In genomic region chr18:26654173-26655009, GRCh38 we compare ENCODE assay signal across 14 cellular contexts.
DNase-seq lines count a peak whose midpoint lies in the region; ATAC-seq, FAIRE-seq and TF ChIP-seq lines count a peak whose summit lies in the region.
"Had no signal": no experiment of that assay in that cellular context is flagged by ENCODE, and none has a peak within 500 bp of the region (broad histone marks: within the 10 kb centered on the region; RNA-seq: fewer than 3 reads in every experiment).

No MANE protein-coding gene starts in this region.

- RAD21 ChIA-PET in GM12878 (lab: Charles Lee; ENCODE audit: unreplicated experiment), result interaction anchor here (1.4 kb wide), 1 partner anchor 249 kb away, joined by 4 read pairs; no protein-coding TSS in a partner anchor

- H3K27me3 Mint-ChIP-seq in mesothelial cell of epicardium (ENCODE audit: low read depth), result peaks cover 6% of the 10 kb centered on the region

- SMC1A ChIA-PET in GM12878 (lab: Charles Lee; ENCODE audit: uncharacterized antibody, unreplicated experiment), result interaction anchor here (1.1 kb wide), 1 partner anchor 271 kb away, joined by 3 read pairs; no protein-coding TSS in a partner anchor

- H3K4me3 Mint-ChIP-seq in mesothelial cell of epicardium, result peak overlapping the region; percentile 76
- H3K4me3 Mint-ChIP-seq: central memory CD8-positive, alpha-beta T cell had no signal

- BruUV-seq in GM12878 (replicated peaks; lab: Mats Ljungman, UMichigan), result no TSS peak

- no peak overlapping the region for H3K9ac ChIP-seq in GM12878 (ENCODE audit: control insufficient read depth, insufficient read depth, low read length)

- peak overlapping the region; percentile 30 for H3K27ac ChIP-seq in right cardiac atrium (ENCODE audit: low read length)
- H3K27ac ChIP-seq in GM12878 (ENCODE audit: control insufficient read depth, insufficient read depth), result no peak overlapping the region

- no peaks in the 10 kb centered on the region for H3K9me3 Mint-ChIP-seq in mesothelial cell of epicardium
- H3K9me3 Mint-ChIP-seq: central memory CD8-positive, alpha-beta T cell had no signal

- peaks cover 35% of the 10 kb centered on the region for H3K4me1 Mint-ChIP-seq in mesothelial cell of epicardium

- H3K4me1 ChIP-seq in right cardiac atrium (ENCODE audit: control insufficient read depth, insufficient read depth, low read length) (no peaks in the 10 kb centered on the region), GM12878 (ENCODE audit: control insufficient read depth, insufficient read depth, low read length) (no peaks in the 10 kb centered on the region; the same call in 1 of the 2 replicates)

- H3K4me2 ChIP-seq in GM12878 (ENCODE audit: control insufficient read depth, insufficient read depth), result no peak overlapping the region

- CTCF ChIA-PET in GM12878 (lab: Yijun Ruan, JAX), result interaction anchor here (1.1 to 1.5 kb wide), 4 partner anchors 28 to 271 kb away, joined by 3 to 4 read pairs (median 4); no protein-coding TSS in a partner anchor

- TF ChIP-seq POLR2A in GM12878 (IDR thresholded peaks at IDR 0.05; ENCODE audit: low read depth, low read length), result no peak

- no peaks in the 10 kb centered on the region for H3K9me3 ChIP-seq in right cardiac atrium (ENCODE audit: control insufficient read depth, low read length)
- H3K9me3 ChIP-seq in GM12878 (replicated peaks; ENCODE audit: control insufficient read depth, insufficient read depth, low read length), result no peaks in the 10 kb centered on the region
- H3K9me3 ChIP-seq: spleen had no signal

- no peak for TF ChIP-seq RAD21 in GM12878 (IDR thresholded peaks at IDR 0.05; ENCODE audit: insufficient read depth, low read depth, low read length)

- no peak overlapping the region for H2AFZ ChIP-seq in GM12878 (ENCODE audit: control insufficient read depth, low read depth, low read length)

- 32% methylated on average over 12 of the region's 12 CpGs for WGBS in right cardiac atrium
- WGBS in GM12878 (ENCODE audit: insufficient coverage, insufficient replicate concordance, low lambda C conversion rate, missing lambda C conversion rate), result 39% methylated on average over 12 of the region's 12 CpGs

- no peak for ATAC-seq in right cardiac atrium
- ATAC-seq in GM12878, result no peak
- no peak for ATAC-seq in GM18517 (IDR thresholded peaks at IDR 0.05; ENCODE audit: unreplicated experiment)
- ATAC-seq in HG02840 (IDR thresholded peaks at IDR 0.05; ENCODE audit: low FRiP score, unreplicated experiment), result no peak
- no peak for ATAC-seq in GM18520 (IDR thresholded peaks at IDR 0.05; ENCODE audit: unreplicated experiment)

- TF ChIP-seq CTCF in GM12878 (IDR thresholded peaks at IDR 0.05 in 2 of 3, conservative IDR thresholded peaks at IDR 0.05 in 1 of 3; ENCODE audit: control insufficient read depth in 2 of 3, extremely low read depth in 1 of 3, insufficient read depth in 1 of 3, low read depth in 3 of 3, low read length in 3 of 3) (no peak), mesothelial cell of epicardium (IDR thresholded peaks at IDR 0.05; ENCODE audit: unreplicated experiment) (no peak)

- H3K36me3 Mint-ChIP-seq in mesothelial cell of epicardium, result no peaks in the 10 kb centered on the region

- no peak overlapping the region for H3K4me3 ChIP-seq in right cardiac atrium (ENCODE audit: low read length)
- H3K4me3 ChIP-seq in GM12878, result no peak overlapping the region

- H3K36me3 ChIP-seq in GM12878 (ENCODE audit: control insufficient read depth in 2 of 2, insufficient read depth in 2 of 2, low read length in 1 of 2), result no peaks in the 10 kb centered on the region
- H3K36me3 ChIP-seq: spleen had no signal

- no peak overlapping the region for H3K27ac Mint-ChIP-seq in mesothelial cell of epicardium

- in situ Hi-C loops in GM12878 (cut with MboI), result no loop called here

- FAIRE-seq in GM12878 (lab: Jason Lieb, UNC), result no peak

- DNase-seq in right cardiac atrium, result no peak
- DNase-seq in cardiac septum (ENCODE audit: low spot score), result no peak
- DNase-seq in GM12878 (ENCODE audit: low read depth, low spot score), result no peak
- no peak for DNase-seq in mesothelial cell of epicardium (ENCODE audit: low spot score in 2 of 2, unreplicated experiment in 2 of 2)
- DNase-seq in stimulated activated naive CD4-positive, alpha-beta T cell (lab: John Stamatoyannopoulos, UW), result no peak
- DNase-seq: activated CD4-positive, alpha-beta T cell treated with anti-CD3 and anti-CD28 coated beads, Interleukin-2, amount 50 U/mL, for 48 hours; DMS79 treated with DMSO at 0.1 percent for 48 hours; IMR-90; NCI-H1436; spleen had no signal

- no peaks in the 10 kb centered on the region for H4K20me1 ChIP-seq in GM12878 (ENCODE audit: control insufficient read depth, insufficient read depth)

- no peaks in the 10 kb centered on the region for H3K79me2 ChIP-seq in GM12878 (ENCODE audit: control insufficient read depth, insufficient read depth, low read length)

- H3K27me3 ChIP-seq in right cardiac atrium (ENCODE audit: control insufficient read depth, insufficient read depth), result no peaks in the 10 kb centered on the region
- peaks cover 7 to 44% of the 10 kb centered on the region in 2 experiments for H3K27me3 ChIP-seq in GM12878 (replicated peaks in 1 of 2; ENCODE audit: control insufficient read depth in 2 of 2, insufficient read depth in 2 of 2, low read length in 1 of 2)

- TF ChIP-seq EP300 in GM12878 (IDR thresholded peaks at IDR 0.05; ENCODE audit: borderline replicate concordance in 1 of 2, control insufficient read depth in 1 of 2, low read depth in 2 of 2, low read length in 2 of 2), result no peak

- POLR2A ChIA-PET in GM12878 (lab: Charles Lee), result no interaction called here

- intact Hi-C loops in right cardiac atrium (cut with DNase I) (loop anchor here in 3 of 4 donors (5.0 to 10.0 kb wide), 3 partner anchors 102 to 270 kb away; no protein-coding TSS in a partner anchor), cardiac septum (cut with DNase I) (loop anchor here (5.0 to 10.0 kb wide), 2 partner anchors 190 to 272 kb away; no protein-coding TSS in a partner anchor), GM12878 (cut with micrococcal nuclease; ENCODE audit: unreplicated experiment) (loop anchor here (5.0 kb wide), 1 partner anchor 118 kb away; no protein-coding TSS in a partner anchor)

TF ChIP-seq in GM12878, 131 proteins besides CTCF, POLR2A, EP300 and RAD21:
- TF ChIP-seq, protein P1, sequence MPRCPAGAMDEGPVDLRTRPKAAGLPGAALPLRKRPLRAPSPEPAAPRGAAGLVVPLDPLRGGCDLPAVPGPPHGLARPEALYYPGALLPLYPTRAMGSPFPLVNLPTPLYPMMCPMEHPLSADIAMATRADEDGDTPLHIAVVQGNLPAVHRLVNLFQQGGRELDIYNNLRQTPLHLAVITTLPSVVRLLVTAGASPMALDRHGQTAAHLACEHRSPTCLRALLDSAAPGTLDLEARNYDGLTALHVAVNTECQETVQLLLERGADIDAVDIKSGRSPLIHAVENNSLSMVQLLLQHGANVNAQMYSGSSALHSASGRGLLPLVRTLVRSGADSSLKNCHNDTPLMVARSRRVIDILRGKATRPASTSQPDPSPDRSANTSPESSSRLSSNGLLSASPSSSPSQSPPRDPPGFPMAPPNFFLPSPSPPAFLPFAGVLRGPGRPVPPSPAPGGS (IDR thresholded peaks at IDR 0.05; ENCODE audit: borderline replicate concordance, insufficient read depth, low read depth, low read length, poor library complexity, severe bottlenecking), result no peak
- 0 out of 2 replicates have a peak, but pooled peaks have one; percentile 24 for TF ChIP-seq EZH2 (IDR thresholded peaks at IDR 0.05; ENCODE audit: borderline replicate concordance, control insufficient read depth, low read depth, low read length)
